13 cellular contexts compared by ENCODE assay signal in genomic region chr4:152672403-152673092, GRCh38. TPM values are rescaled to one million over a fixed set of nuclear protein-coding genes. Genes with fewer than 3 reads are reported as not detected.
DNase-seq lines count a peak whose midpoint lies in the region; ATAC-seq and TF ChIP-seq lines count a peak whose summit lies in the region.
"Had no signal": no experiment of that assay in that cellular context is flagged by ENCODE, and none has a peak within 500 bp of the region (broad histone marks: within the 10 kb centered on the region; RNA-seq: fewer than 3 reads in every experiment).

No MANE protein-coding gene starts in this region.

- no peak overlapping the region for H3K9ac ChIP-seq in GM23248
- H3K9ac ChIP-seq: KMS-11 had no signal

- H3K9me3 ChIP-seq in CD4-positive, CD25-positive, alpha-beta regulatory T cell (ENCODE audit: control insufficient read depth in 2 of 2, low read length in 2 of 2), result no peaks in the 10 kb centered on the region
- no peaks in the 10 kb centered on the region for H3K9me3 ChIP-seq in RWPE2 (ENCODE audit: severe bottlenecking)
- no peaks in the 10 kb centered on the region for H3K9me3 ChIP-seq in GM23248 (ENCODE audit: low read depth)
- no peaks in the 10 kb centered on the region for H3K9me3 ChIP-seq in gastroesophageal sphincter

- in situ Hi-C loops in GM23248 (cut with MboI), result no loop called here

- no peak overlapping the region for H3K27ac ChIP-seq in CD4-positive, CD25-positive, alpha-beta regulatory T cell (ENCODE audit: insufficient read depth, low read length, poor library complexity, severe bottlenecking)
- peak overlapping the region; percentile 53 for H3K27ac ChIP-seq in RWPE2 (ENCODE audit: poor library complexity, severe bottlenecking)
- no peak overlapping the region for H3K27ac ChIP-seq in GM23248
- no peak overlapping the region for H3K27ac ChIP-seq in gastroesophageal sphincter
- H3K27ac ChIP-seq: KMS-11 had no signal

- no peak for TF ChIP-seq EP300 in gastroesophageal sphincter (IDR thresholded peaks at IDR 0.05)

- no peaks in the 10 kb centered on the region for H3K27me3 Mint-ChIP-seq in CD4-positive, CD25-positive, alpha-beta regulatory T cell
- no peaks in the 10 kb centered on the region for H3K27me3 Mint-ChIP-seq in memory B cell
- H3K27me3 Mint-ChIP-seq: CD4-positive, alpha-beta memory T cell; T-helper 17 cell had no signal

- TF ChIP-seq CTCF in RWPE2 (IDR thresholded peaks at IDR 0.05; ENCODE audit: poor library complexity, severe bottlenecking), result no peak
- no peak for TF ChIP-seq CTCF in gastroesophageal sphincter (IDR thresholded peaks at IDR 0.05)

- no peak for TF ChIP-seq POLR2A in gastroesophageal sphincter (IDR thresholded peaks at IDR 0.05)

- no peak overlapping the region for H3K4me3 ChIP-seq in CD4-positive, CD25-positive, alpha-beta regulatory T cell (ENCODE audit: low read depth, low read length)
- H3K4me3 ChIP-seq in RWPE2 (ENCODE audit: severe bottlenecking), result no peak overlapping the region
- H3K4me3 ChIP-seq in GM23248, result no peak overlapping the region
- no peak overlapping the region for H3K4me3 ChIP-seq in gastroesophageal sphincter

- 95 to 100% methylated on average over 3 of the region's 3 CpGs for WGBS in GM23248 (ENCODE audit: low coverage in 1 of 2, low lambda C conversion rate in 2 of 2, missing lambda C conversion rate in 2 of 2), 2 experiments
- WGBS in gastroesophageal sphincter (ENCODE audit: low coverage in 1 of 2), 2 donors, result 73 to 80% methylated on average over 3 of the region's 3 CpGs

- peaks cover 30% of the 10 kb centered on the region for H3K36me3 Mint-ChIP-seq in CD4-positive, CD25-positive, alpha-beta regulatory T cell
- H3K36me3 Mint-ChIP-seq in memory B cell, result peaks cover 27% of the 10 kb centered on the region

- ATAC-seq in CD4-positive, CD25-positive, alpha-beta regulatory T cell (ENCODE audit: low read depth in 2 of 2), result no peak
- ATAC-seq in RWPE2 (ENCODE audit: low read depth) (no peak), memory B cell (ENCODE audit: low read depth) (no peak), gastroesophageal sphincter (no peak)
- ATAC-seq: T-helper 17 cell had no signal

- no peaks in the 10 kb centered on the region for H3F3A ChIP-seq in GM23248 (ENCODE audit: insufficient read depth)

- peaks cover 0 to 2% (median 0%) of the 10 kb centered on the region in 7 donors for H3K9me3 Mint-ChIP-seq in CD4-positive, CD25-positive, alpha-beta regulatory T cell
- peaks cover 5% of the 10 kb centered on the region for H3K9me3 Mint-ChIP-seq in memory B cell
- H3K9me3 Mint-ChIP-seq: CD4-positive, alpha-beta memory T cell had no signal

- H3K79me2 ChIP-seq in GM23248 (ENCODE audit: insufficient read depth), result no peaks in the 10 kb centered on the region

- H2AFZ ChIP-seq in GM23248, result no peak overlapping the region

- DNase-seq in CD4-positive, CD25-positive, alpha-beta regulatory T cell, result no peak
- DNase-seq in NCI-H2081 treated with DMSO at 0.1 percent for 48 hours (lab: John Stamatoyannopoulos, UW) (peak; percentile 25), RWPE2 (ENCODE audit: low spot score) (no peak), memory B cell (ENCODE audit: low spot score in 2 of 2) (no peak), midbrain (lab: John Stamatoyannopoulos, UW) (no peak), GM23248 (no peak), NCI-H1048 (lab: John Stamatoyannopoulos, UW) (no peak)
- DNase-seq: CD4-positive, alpha-beta memory T cell; NCI-H2107; SIG-M5; T-helper 17 cell had no signal

- H3K4me2 ChIP-seq in GM23248 (ENCODE audit: unreplicated experiment), result no peak overlapping the region
- H3K4me2 ChIP-seq: KMS-11 had no signal

- H3K9me2 ChIP-seq in GM23248 (ENCODE audit: insufficient read depth), result no peaks in the 10 kb centered on the region

- no peaks in the 10 kb centered on the region for H3K27me3 ChIP-seq in CD4-positive, CD25-positive, alpha-beta regulatory T cell (ENCODE audit: control insufficient read depth, insufficient read depth, low read length)
- H3K27me3 ChIP-seq in RWPE2 (ENCODE audit: insufficient read depth, poor library complexity, severe bottlenecking), result no peaks in the 10 kb centered on the region
- no peaks in the 10 kb centered on the region for H3K27me3 ChIP-seq in GM23248 (replicated peaks; ENCODE audit: insufficient read depth)
- H3K27me3 ChIP-seq in gastroesophageal sphincter, result peaks cover 22% of the 10 kb centered on the region

- H3K36me3 ChIP-seq in CD4-positive, CD25-positive, alpha-beta regulatory T cell (ENCODE audit: control insufficient read depth, insufficient read depth, low read length), result peaks cover 24% of the 10 kb centered on the region
- peaks cover 71% of the 10 kb centered on the region for H3K36me3 ChIP-seq in RWPE2 (ENCODE audit: low read depth)
- H3K36me3 ChIP-seq in GM23248 (ENCODE audit: low read depth), result no peaks in the 10 kb centered on the region
- no peaks in the 10 kb centered on the region for H3K36me3 ChIP-seq in gastroesophageal sphincter

- peak overlapping the region in 1 of 4 donors; percentile 2 for H3K4me3 Mint-ChIP-seq in CD4-positive, CD25-positive, alpha-beta regulatory T cell
- H3K4me3 Mint-ChIP-seq in memory B cell, result no peak overlapping the region
- H3K4me3 Mint-ChIP-seq: T-helper 17 cell had no signal

- peaks cover 19% of the 10 kb centered on the region for H3K4me1 ChIP-seq in CD4-positive, CD25-positive, alpha-beta regulatory T cell (ENCODE audit: control insufficient read depth, insufficient read depth, low read length, poor library complexity, severe bottlenecking)
- H3K4me1 ChIP-seq in RWPE2 (ENCODE audit: insufficient read depth, poor library complexity, severe bottlenecking) (peaks cover 31% of the 10 kb centered on the region), GM23248 (ENCODE audit: insufficient read depth) (no peaks in the 10 kb centered on the region), gastroesophageal sphincter (no peaks in the 10 kb centered on the region)

- peaks cover 22 to 54% (median 41%) of the 10 kb centered on the region in 4 donors for H3K4me1 Mint-ChIP-seq in CD4-positive, CD25-positive, alpha-beta regulatory T cell
- H3K4me1 Mint-ChIP-seq in memory B cell, result peaks cover 45% of the 10 kb centered on the region

- peak overlapping the region in 2 of 3 donors; percentile 26 to 56 for H3K27ac Mint-ChIP-seq in CD4-positive, CD25-positive, alpha-beta regulatory T cell
- peak overlapping the region; percentile 79 for H3K27ac Mint-ChIP-seq in memory B cell

- no peaks in the 10 kb centered on the region for H4K20me1 ChIP-seq in GM23248 (ENCODE audit: insufficient read depth)

RNA-seq across cellular contexts. Expression of gene TMEM154, which starts 7.2 kb away (rescaled TPM):
- total RNA-seq in CD4-positive, CD25-positive, alpha-beta regulatory T cell, result 36.3 TPM
- polyA plus RNA-seq in CD4-positive, CD25-positive, alpha-beta regulatory T cell, result 10 to 100 TPM; 53.0 to 62.4 (median 57.0) TPM
- total RNA-seq in GM23248 (2014; rRNA removed; shearing (Covaris generic)), result 11.9 and 17.2 TPM in 2 replicates
- polyA plus RNA-seq in GM23248 (2016; fragmentation: Nextera tagmentation; extraction: Ambion mirVana), result 16.1 and 17.3 TPM in 2 replicates
- 10 to 100 TPM in 1 of 4 donors, 1 to 10 TPM in 2, under 1 TPM in 1; 0.77 to 13.6 (median 3.8) TPM for total RNA-seq in gastroesophageal sphincter
